22 cellular contexts compared by ENCODE assay signal in the genomic region with DNA sequence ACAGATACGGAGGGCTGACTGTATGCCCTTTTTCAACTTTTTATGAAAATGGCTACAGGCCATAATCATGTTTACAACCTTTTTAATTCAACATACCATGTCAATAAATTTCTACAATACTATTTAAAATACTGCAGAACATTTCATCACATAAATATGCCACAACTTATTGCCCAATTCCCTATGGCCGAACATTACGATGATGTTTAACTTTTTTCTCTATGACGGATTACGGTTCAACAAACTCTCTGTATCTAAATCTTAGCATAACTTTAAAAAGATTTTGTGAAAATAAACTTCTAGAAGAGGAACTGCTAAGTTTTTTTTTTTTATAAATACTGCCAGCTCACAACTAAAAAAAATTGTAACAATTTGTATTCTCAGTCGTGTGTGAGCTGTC.
A peak's percentile ranks its signal among the peaks of the same experiment; 100 is the strongest.
DNase-seq lines count a peak whose midpoint lies in the region; ATAC-seq, FAIRE-seq and TF ChIP-seq lines count a peak whose summit lies in the region.
"Had no signal": no experiment of that assay in that cellular context is flagged by ENCODE, and none has a peak within 500 bp of the region (broad histone marks: within the 10 kb centered on the region; RNA-seq: fewer than 3 reads in every experiment).

No MANE protein-coding gene starts in this region.

- no peak overlapping the region for H3K9ac ChIP-seq in kidney (ENCODE audit: low read length in 2 of 2)
- H3K9ac ChIP-seq: BLaER1 treated with 17β-estradiol and CSF1 and Interleukin-3, amounts not matched to agents 10 nM and 100 nM had no signal

- peaks cover 2% of the 10 kb centered on the region for H3K27me3 Mint-ChIP-seq in HFFc6 (ENCODE audit: insufficient read depth)
- H3K27me3 Mint-ChIP-seq: B cell; CD4-positive, alpha-beta T cell had no signal

- TF ChIP-seq CTCF in kidney (IDR thresholded peaks at IDR 0.05; ENCODE audit: borderline replicate concordance, extremely low read depth, insufficient read depth) (no peak), HFFc6 (IDR thresholded peaks at IDR 0.05) (no peak)

- no peaks in the 10 kb centered on the region for H3K9me3 ChIP-seq in kidney (ENCODE audit: control insufficient read depth in 1 of 2, low read length in 2 of 2)
- H3K9me3 ChIP-seq: BLaER1 treated with 17β-estradiol and CSF1 and Interleukin-3, amounts not matched to agents 10 nM and 100 nM; Caco-2 had no signal

- intact Hi-C loops in kidney (cut with DNase I), result no loop called here

- H3K27ac ChIP-seq in kidney (ENCODE audit: low read depth in 2 of 2, low read length in 2 of 2), result no peak overlapping the region
- H3K27ac ChIP-seq: BLaER1 treated with 17β-estradiol and CSF1 and Interleukin-3, amounts not matched to agents 10 nM and 100 nM; C4-2B had no signal

- H3K36me3 Mint-ChIP-seq in HFFc6 (ENCODE audit: low read depth), result no peaks in the 10 kb centered on the region
- H3K36me3 Mint-ChIP-seq: CD8-positive, alpha-beta T cell had no signal

- H3K9me3 Mint-ChIP-seq in HFFc6, result no peaks in the 10 kb centered on the region
- H3K9me3 Mint-ChIP-seq: CD4-positive, alpha-beta T cell; CD8-positive, alpha-beta T cell had no signal

- peak; percentile 28 for DNase-seq in MV-4-11 (lab: John Stamatoyannopoulos, UW)
- peak; percentile 81 for DNase-seq in fibroblast of peridontal ligament (ENCODE audit: extremely low read depth)
- no peak for DNase-seq in kidney
- DNase-seq in stimulated activated naive CD4-positive, alpha-beta T cell (lab: John Stamatoyannopoulos, UW), result no peak
- DNase-seq in HFFc6, result no peak
- DNase-seq: 8988T; AML-193; Caco-2; Calu3; CD4-positive, alpha-beta T cell; CD8-positive, alpha-beta T cell; DMS79 treated with DMSO at 0.1 percent for 48 hours; GF-D8 had no signal

- no peak overlapping the region for H3K4me3 ChIP-seq in kidney (ENCODE audit: low read length in 2 of 2)
- H3K4me3 ChIP-seq: BLaER1 treated with 17β-estradiol and CSF1 and Interleukin-3, amounts not matched to agents 10 nM and 100 nM had no signal

- no peak for ATAC-seq in HG02571 (IDR thresholded peaks at IDR 0.05; ENCODE audit: unreplicated experiment)
- ATAC-seq: CD8-positive, alpha-beta T cell had no signal

- peak; percentile 6 for FAIRE-seq in kidney (lab: Jason Lieb, UNC)
- FAIRE-seq: A204.1, D721Med, G401.6, GM12891, GM19239 had no signal

- no peaks in the 10 kb centered on the region for H3K4me1 Mint-ChIP-seq in HFFc6 (ENCODE audit: low read depth)

- no peak overlapping the region for H3K27ac Mint-ChIP-seq in HFFc6
- H3K27ac Mint-ChIP-seq: CD4-positive, alpha-beta T cell; CD8-positive, alpha-beta T cell had no signal

- H3K36me3 ChIP-seq in kidney (ENCODE audit: control insufficient read depth in 1 of 2, insufficient read depth in 2 of 2, low read length in 2 of 2), result no peaks in the 10 kb centered on the region
- H3K36me3 ChIP-seq: BLaER1 treated with 17β-estradiol and CSF1 and Interleukin-3, amounts not matched to agents 10 nM and 100 nM had no signal

- H3K4me1 ChIP-seq in kidney (ENCODE audit: control insufficient read depth in 1 of 2, insufficient read depth in 1 of 2, low read depth in 1 of 2, low read length in 2 of 2), result peaks cover 6 to 10% of the 10 kb centered on the region in 2 donors
- H3K4me1 ChIP-seq: Caco-2 had no signal

- no peak overlapping the region for H3K4me3 Mint-ChIP-seq in HFFc6
- H3K4me3 Mint-ChIP-seq: B cell; CD4-positive, alpha-beta T cell; CD8-positive, alpha-beta T cell had no signal

Comparison
In these comparisons a context has a peak if more than half of its experiments do, and no peak if none do; other contexts are left out.
1. DNase-seq: peak in MV-4-11 (single experiment) and fibroblast of peridontal ligament (single experiment); none in kidney (single experiment), stimulated activated naive CD4-positive, alpha-beta T cell (0 of 6) and HFFc6 (single experiment).